Comparison of ENCODE assay signal across 19 cellular contexts in genomic region chr3:55692958-55693558, GRCh38.
DNase-seq lines count a peak whose midpoint lies in the region; ATAC-seq and TF ChIP-seq lines count a peak whose summit lies in the region.
"Had no signal": no experiment of that assay in that cellular context is flagged by ENCODE, and none has a peak within 500 bp of the region (broad histone marks: within the 10 kb centered on the region; RNA-seq: fewer than 3 reads in every experiment).

No MANE protein-coding gene starts in this region.

- H3K27me3 ChIP-seq in MG63 (no peaks in the 10 kb centered on the region), brain microvascular endothelial cell (replicated peaks) (no peaks in the 10 kb centered on the region), mesenchymal stem cell (ENCODE audit: control insufficient read depth in 1 of 2, insufficient read depth in 1 of 2, low read length in 2 of 2) (peaks cover 0 to 18% of the 10 kb centered on the region in 2 experiments), gastroesophageal sphincter (no peaks in the 10 kb centered on the region)

- no peak overlapping the region for H3K9ac ChIP-seq in mesenchymal stem cell (ENCODE audit: low read length)

- peak overlapping the region in 1 of 2 experiments; percentile 15 for H3K18ac ChIP-seq in mesenchymal stem cell (ENCODE audit: low read depth in 1 of 2, low read length in 2 of 2)

- H2BK120ac ChIP-seq in mesenchymal stem cell (ENCODE audit: low read depth, low read length) = no peak overlapping the region

- TF ChIP-seq CTCF in brain microvascular endothelial cell (IDR thresholded peaks at IDR 0.05; ENCODE audit: low read depth, low read length, missing control alignments) (no peak), gastroesophageal sphincter (IDR thresholded peaks at IDR 0.05) (no peak)

- TF ChIP-seq POLR2A in gastroesophageal sphincter (IDR thresholded peaks at IDR 0.05) = no peak

- H3K4me1 Mint-ChIP-seq in natural killer cell treated with Interleukin-12 subunit alpha and Interleukin-12 subunit beta and Interleukin-15 and Interleukin-18, amount 100 ng/mL, for 72 hours (ENCODE audit: low read depth in 2 of 2) = no peaks in the 10 kb centered on the region
- H3K4me1 Mint-ChIP-seq: activated CD4-positive, alpha-beta T cell treated with anti-CD3 and anti-CD28 coated beads, Interleukin-2, amount 10 ng/mL, durations not matched to agents 24 days and 14 days had no signal

- no peak overlapping the region for H2BK12ac ChIP-seq in mesenchymal stem cell (ENCODE audit: low read length in 2 of 2)

- H3K14ac ChIP-seq in mesenchymal stem cell (ENCODE audit: low read length in 2 of 2) = no peak overlapping the region

- no peaks in the 10 kb centered on the region for H3K36me3 Mint-ChIP-seq in natural killer cell treated with Interleukin-12 subunit alpha and Interleukin-12 subunit beta and Interleukin-15 and Interleukin-18, amount 100 ng/mL, for 72 hours
- H3K36me3 Mint-ChIP-seq: activated naive CD8-positive, alpha-beta T cell had no signal

- no peak overlapping the region for H3K4ac ChIP-seq in mesenchymal stem cell (ENCODE audit: low read depth in 1 of 2, low read length in 2 of 2)

- no peak overlapping the region for H2AFZ ChIP-seq in mesenchymal stem cell (ENCODE audit: low read depth, low read length)
- H2AFZ ChIP-seq: GM23338 had no signal

- no peak overlapping the region for H4K8ac ChIP-seq in mesenchymal stem cell (ENCODE audit: low read length)

- H3K36me3 ChIP-seq in MG63 (no peaks in the 10 kb centered on the region), brain microvascular endothelial cell (replicated peaks) (no peaks in the 10 kb centered on the region), mesenchymal stem cell (ENCODE audit: control insufficient read depth in 1 of 2, insufficient read depth in 2 of 2, low read depth in 1 of 2, low read length in 2 of 2) (no peaks in the 10 kb centered on the region), gastroesophageal sphincter (no peaks in the 10 kb centered on the region)
- H3K36me3 ChIP-seq: thoracic aorta had no signal

- no peak overlapping the region for H3K23ac ChIP-seq in mesenchymal stem cell (ENCODE audit: low read length in 2 of 2)

- H3K9me3 Mint-ChIP-seq in natural killer cell treated with Interleukin-12 subunit alpha and Interleukin-12 subunit beta and Interleukin-15 and Interleukin-18, amount 100 ng/mL, for 72 hours = peaks cover 4% of the 10 kb centered on the region
- H3K9me3 Mint-ChIP-seq: activated CD4-positive, alpha-beta T cell treated with anti-CD3 and anti-CD28 coated beads, Interleukin-2, amount 10 ng/mL, durations not matched to agents 24 days and 14 days; endodermal cell; GM23338; neural crest cell had no signal

- in situ Hi-C loops in brain microvascular endothelial cell (cut with HindIII; ENCODE audit: low pct_ligation_motif_present, low sequenced_read_pairs) = no loop called here

- no peaks in the 10 kb centered on the region for H3K9me3 ChIP-seq in MG63
- no peaks in the 10 kb centered on the region for H3K9me3 ChIP-seq in mesenchymal stem cell (ENCODE audit: control insufficient read depth, low read length)
- H3K9me3 ChIP-seq in gastroesophageal sphincter = no peaks in the 10 kb centered on the region
- H3K9me3 ChIP-seq: thoracic aorta had no signal

- H3K27ac Mint-ChIP-seq in natural killer cell treated with Interleukin-12 subunit alpha and Interleukin-12 subunit beta and Interleukin-15 and Interleukin-18, amount 100 ng/mL, for 72 hours = no peak overlapping the region
- H3K27ac Mint-ChIP-seq: activated CD4-positive, alpha-beta T cell treated with anti-CD3 and anti-CD28 coated beads, Interleukin-2, amount 10 ng/mL, durations not matched to agents 24 days and 14 days; activated naive CD8-positive, alpha-beta T cell; endodermal cell; GM23338 had no signal

- ATAC-seq in gastroesophageal sphincter = no peak
- ATAC-seq in natural killer cell treated with Interleukin-12 subunit alpha and Interleukin-12 subunit beta and Interleukin-15 and Interleukin-18, amount 100 ng/mL, for 72 hours = no peak
- ATAC-seq: GM23338, right cardiac atrium had no signal

- no peak overlapping the region for H2BK15ac ChIP-seq in mesenchymal stem cell (ENCODE audit: low read depth, poor library complexity, severe bottlenecking)

- no peak overlapping the region for H2BK5ac ChIP-seq in mesenchymal stem cell (ENCODE audit: low read depth, low read length, poor library complexity, severe bottlenecking)

- 91% methylated on average over 1 of the region's 2 CpGs for WGBS in mesenchymal stem cell
- WGBS in gastroesophageal sphincter (ENCODE audit: low coverage in 1 of 2), 2 donors = 9 to 33% methylated on average over 1 to 2 of the region's 2 CpGs

- no peak overlapping the region for H3K27ac ChIP-seq in brain microvascular endothelial cell
- no peak overlapping the region for H3K27ac ChIP-seq in mesenchymal stem cell (ENCODE audit: low read length, poor library complexity, severe bottlenecking)
- H3K27ac ChIP-seq in gastroesophageal sphincter = no peak overlapping the region
- H3K27ac ChIP-seq: C4-2B, thoracic aorta had no signal

- no peak overlapping the region for H3K4me3 ChIP-seq in MG63
- H3K4me3 ChIP-seq in brain microvascular endothelial cell (ENCODE audit: low read depth, low read length) = no peak overlapping the region
- H3K4me3 ChIP-seq in mesenchymal stem cell (ENCODE audit: insufficient read depth in 1 of 2, low read depth in 1 of 2, low read length in 2 of 2) = no peak overlapping the region
- H3K4me3 ChIP-seq in gastroesophageal sphincter = no peak overlapping the region
- H3K4me3 ChIP-seq: GM23338, thoracic aorta had no signal

- H2AK5ac ChIP-seq in mesenchymal stem cell (ENCODE audit: low read length, severe bottlenecking) = no peak overlapping the region

- no peaks in the 10 kb centered on the region for H3K79me1 ChIP-seq in mesenchymal stem cell (replicated peaks; ENCODE audit: low read length, poor library complexity, severe bottlenecking)

- H3K4me3 Mint-ChIP-seq in natural killer cell treated with Interleukin-12 subunit alpha and Interleukin-12 subunit beta and Interleukin-15 and Interleukin-18, amount 100 ng/mL, for 72 hours = no peak overlapping the region
- H3K4me3 Mint-ChIP-seq: activated CD4-positive, alpha-beta T cell treated with anti-CD3 and anti-CD28 coated beads, Interleukin-2, amount 10 ng/mL, durations not matched to agents 24 days and 14 days; activated naive CD8-positive, alpha-beta T cell; endodermal cell; GM23338; neural crest cell had no signal

- H4K91ac ChIP-seq in mesenchymal stem cell (ENCODE audit: low read length) = no peak overlapping the region

- DNase-seq in EH (ENCODE audit: low read depth) (peak; percentile 86), MG63 (peak; percentile 11), brain microvascular endothelial cell (peak; percentile 65), mesenchymal stem cell (peak; percentile 66), NAMALWA (ENCODE audit: low spot score) (no peak), KG1 (lab: John Stamatoyannopoulos, UW) (no peak)
- no peak for DNase-seq in natural killer cell treated with Interleukin-12 subunit alpha and Interleukin-12 subunit beta and Interleukin-15 and Interleukin-18, amount 100 ng/mL, for 72 hours (ENCODE audit: low spot score)
- DNase-seq: activated CD4-positive, alpha-beta T cell treated with anti-CD3 and anti-CD28 coated beads, Interleukin-2, amount 10 ng/mL, durations not matched to agents 24 days and 14 days; activated T-cell treated with anti-CD3 and anti-CD28 coated beads, Interleukin-2, amount 50 U/mL, for 1 hour; endodermal cell; SIG-M5; stimulated activated CD8-positive, alpha-beta memory T cell treated with anti-CD3 and anti-CD28 coated beads, Interleukin-4, amount 100 ng/mL, for 48 hours had no signal

- peaks cover 4% of the 10 kb centered on the region for H3K4me1 ChIP-seq in mesenchymal stem cell (ENCODE audit: control insufficient read depth, insufficient read depth, low read depth, low read length)
- peaks cover 0 to 14% (median 0%) of the 10 kb centered on the region in 3 donors for H3K4me1 ChIP-seq in gastroesophageal sphincter

- no peak for TF ChIP-seq EP300 in gastroesophageal sphincter (IDR thresholded peaks at IDR 0.05)

- H3K27me3 Mint-ChIP-seq in natural killer cell treated with Interleukin-12 subunit alpha and Interleukin-12 subunit beta and Interleukin-15 and Interleukin-18, amount 100 ng/mL, for 72 hours = peaks cover 0 to 3% of the 10 kb centered on the region in 2 donors
- H3K27me3 Mint-ChIP-seq: activated CD4-positive, alpha-beta T cell treated with anti-CD3 and anti-CD28 coated beads, Interleukin-2, amount 10 ng/mL, durations not matched to agents 24 days and 14 days; activated naive CD8-positive, alpha-beta T cell had no signal

- H3K4me2 ChIP-seq in mesenchymal stem cell (ENCODE audit: low read length, poor library complexity, severe bottlenecking) = no peak overlapping the region
- H3K4me2 ChIP-seq: GM23338 had no signal

Comparison
In these comparisons a context has a peak if more than half of its experiments do, and no peak if none do; other contexts are left out.
1. DNase-seq: peak in EH (single experiment), MG63 (single experiment), brain microvascular endothelial cell (single experiment) and mesenchymal stem cell (single experiment); none in NAMALWA (single experiment), KG1 (single experiment) and natural killer cell treated with Interleukin-12 subunit alpha and Interleukin-12 subunit beta and Interleukin-15 and Interleukin-18, amount 100 ng/mL, for 72 hours (single experiment).